1 cellular context compared by ENCODE assay signal in the genomic region with DNA sequence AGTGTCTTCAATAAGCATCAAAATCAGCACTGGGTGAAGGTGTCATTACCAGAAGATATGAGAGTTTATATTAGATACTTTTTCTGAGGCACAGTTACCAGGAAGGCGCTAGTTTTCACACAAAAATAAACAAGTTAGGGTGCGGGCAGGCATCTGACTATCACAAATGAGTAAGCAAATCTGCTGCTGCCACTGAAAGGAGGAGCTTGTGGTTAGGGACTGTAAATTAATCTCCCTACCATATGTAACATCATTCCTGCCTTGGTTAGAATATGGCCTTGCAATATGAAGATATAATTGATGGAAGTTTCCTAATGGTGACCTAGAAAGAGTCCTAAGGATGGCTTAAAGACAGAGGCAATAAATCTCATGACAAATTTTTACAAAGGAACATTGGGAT.
TF ChIP-seq lines count a peak whose summit lies in the region.

No MANE protein-coding gene starts in this region.

TF ChIP-seq in GM12878, 131 proteins besides CTCF, POLR2A, EP300 and RAD21:
- TF ChIP-seq, protein P1, sequence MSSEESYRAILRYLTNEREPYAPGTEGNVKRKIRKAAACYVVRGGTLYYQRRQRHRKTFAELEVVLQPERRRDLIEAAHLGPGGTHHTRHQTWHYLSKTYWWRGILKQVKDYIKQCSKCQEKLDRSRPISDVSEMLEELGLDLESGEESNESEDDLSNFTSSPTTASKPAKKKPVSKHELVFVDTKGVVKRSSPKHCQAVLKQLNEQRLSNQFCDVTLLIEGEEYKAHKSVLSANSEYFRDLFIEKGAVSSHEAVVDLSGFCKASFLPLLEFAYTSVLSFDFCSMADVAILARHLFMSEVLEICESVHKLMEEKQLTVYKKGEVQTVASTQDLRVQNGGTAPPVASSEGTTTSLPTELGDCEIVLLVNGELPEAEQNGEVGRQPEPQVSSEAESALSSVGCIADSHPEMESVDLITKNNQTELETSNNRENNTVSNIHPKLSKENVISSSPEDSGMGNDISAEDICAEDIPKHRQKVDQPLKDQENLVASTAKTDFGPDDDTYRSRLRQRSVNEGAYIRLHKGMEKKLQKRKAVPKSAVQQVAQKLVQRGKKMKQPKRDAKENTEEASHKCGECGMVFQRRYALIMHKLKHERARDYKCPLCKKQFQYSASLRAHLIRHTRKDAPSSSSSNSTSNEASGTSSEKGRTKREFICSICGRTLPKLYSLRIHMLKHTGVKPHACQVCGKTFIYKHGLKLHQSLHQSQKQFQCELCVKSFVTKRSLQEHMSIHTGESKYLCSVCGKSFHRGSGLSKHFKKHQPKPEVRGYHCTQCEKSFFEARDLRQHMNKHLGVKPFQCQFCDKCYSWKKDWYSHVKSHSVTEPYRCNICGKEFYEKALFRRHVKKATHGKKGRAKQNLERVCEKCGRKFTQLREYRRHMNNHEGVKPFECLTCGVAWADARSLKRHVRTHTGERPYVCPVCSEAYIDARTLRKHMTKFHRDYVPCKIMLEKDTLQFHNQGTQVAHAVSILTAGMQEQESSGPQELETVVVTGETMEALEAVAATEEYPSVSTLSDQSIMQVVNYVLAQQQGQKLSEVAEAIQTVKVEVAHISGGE (CRISPR knock-in tag; IDR thresholded peaks at IDR 0.05) = no peak
- TF ChIP-seq, protein P2, sequence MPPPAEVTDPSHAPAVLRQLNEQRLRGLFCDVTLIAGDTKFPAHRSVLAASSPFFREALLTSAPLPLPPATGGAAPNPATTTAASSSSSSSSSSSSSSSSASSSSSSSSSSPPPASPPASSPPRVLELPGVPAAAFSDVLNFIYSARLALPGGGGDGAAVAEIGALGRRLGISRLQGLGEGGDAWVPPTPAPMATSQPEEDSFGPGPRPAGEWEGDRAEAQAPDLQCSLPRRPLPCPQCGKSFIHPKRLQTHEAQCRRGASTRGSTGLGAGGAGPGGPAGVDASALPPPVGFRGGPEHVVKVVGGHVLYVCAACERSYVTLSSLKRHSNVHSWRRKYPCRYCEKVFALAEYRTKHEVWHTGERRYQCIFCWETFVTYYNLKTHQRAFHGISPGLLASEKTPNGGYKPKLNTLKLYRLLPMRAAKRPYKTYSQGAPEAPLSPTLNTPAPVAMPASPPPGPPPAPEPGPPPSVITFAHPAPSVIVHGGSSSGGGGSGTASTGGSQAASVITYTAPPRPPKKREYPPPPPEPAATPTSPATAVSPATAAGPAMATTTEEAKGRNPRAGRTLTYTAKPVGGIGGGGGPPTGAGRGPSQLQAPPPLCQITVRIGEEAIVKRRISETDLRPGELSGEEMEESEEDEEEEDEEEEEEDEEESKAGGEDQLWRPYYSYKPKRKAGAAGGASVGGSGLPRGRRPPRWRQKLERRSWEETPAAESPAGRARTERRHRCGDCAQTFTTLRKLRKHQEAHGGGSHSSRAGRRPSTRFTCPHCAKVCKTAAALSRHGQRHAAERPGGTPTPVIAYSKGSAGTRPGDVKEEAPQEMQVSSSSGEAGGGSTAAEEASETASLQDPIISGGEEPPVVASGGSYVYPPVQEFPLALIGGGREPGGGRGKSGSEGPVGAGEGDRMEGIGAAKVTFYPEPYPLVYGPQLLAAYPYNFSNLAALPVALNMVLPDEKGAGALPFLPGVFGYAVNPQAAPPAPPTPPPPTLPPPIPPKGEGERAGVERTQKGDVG (CRISPR knock-in tag; IDR thresholded peaks at IDR 0.05) = no peak
- TF ChIP-seq CEBPB (IDR thresholded peaks at IDR 0.05; ENCODE audit: borderline replicate concordance in 1 of 2, low read depth in 2 of 2, low read length in 2 of 2) = no peak
- no peak for TF ChIP-seq ETV6 (conservative IDR thresholded peaks at IDR 0.05 in 1 of 2, IDR thresholded peaks at IDR 0.05 in 1 of 2; ENCODE audit: borderline replicate concordance in 1 of 2, low read depth in 1 of 2)
- TF ChIP-seq, protein P3, sequence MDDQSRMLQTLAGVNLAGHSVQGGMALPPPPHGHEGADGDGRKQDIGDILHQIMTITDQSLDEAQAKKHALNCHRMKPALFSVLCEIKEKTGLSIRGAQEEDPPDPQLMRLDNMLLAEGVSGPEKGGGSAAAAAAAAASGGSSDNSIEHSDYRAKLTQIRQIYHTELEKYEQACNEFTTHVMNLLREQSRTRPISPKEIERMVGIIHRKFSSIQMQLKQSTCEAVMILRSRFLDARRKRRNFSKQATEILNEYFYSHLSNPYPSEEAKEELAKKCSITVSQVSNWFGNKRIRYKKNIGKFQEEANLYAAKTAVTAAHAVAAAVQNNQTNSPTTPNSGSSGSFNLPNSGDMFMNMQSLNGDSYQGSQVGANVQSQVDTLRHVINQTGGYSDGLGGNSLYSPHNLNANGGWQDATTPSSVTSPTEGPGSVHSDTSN (IDR thresholded peaks at IDR 0.05; ENCODE audit: insufficient replicate concordance, low read depth, low read length) = no peak
- no peak for TF ChIP-seq FOS (IDR thresholded peaks at IDR 0.05; ENCODE audit: borderline replicate concordance, extremely low read depth, insufficient read length)
- no peak for TF ChIP-seq EED (IDR thresholded peaks at IDR 0.05; ENCODE audit: low read depth)
- TF ChIP-seq, protein P4, sequence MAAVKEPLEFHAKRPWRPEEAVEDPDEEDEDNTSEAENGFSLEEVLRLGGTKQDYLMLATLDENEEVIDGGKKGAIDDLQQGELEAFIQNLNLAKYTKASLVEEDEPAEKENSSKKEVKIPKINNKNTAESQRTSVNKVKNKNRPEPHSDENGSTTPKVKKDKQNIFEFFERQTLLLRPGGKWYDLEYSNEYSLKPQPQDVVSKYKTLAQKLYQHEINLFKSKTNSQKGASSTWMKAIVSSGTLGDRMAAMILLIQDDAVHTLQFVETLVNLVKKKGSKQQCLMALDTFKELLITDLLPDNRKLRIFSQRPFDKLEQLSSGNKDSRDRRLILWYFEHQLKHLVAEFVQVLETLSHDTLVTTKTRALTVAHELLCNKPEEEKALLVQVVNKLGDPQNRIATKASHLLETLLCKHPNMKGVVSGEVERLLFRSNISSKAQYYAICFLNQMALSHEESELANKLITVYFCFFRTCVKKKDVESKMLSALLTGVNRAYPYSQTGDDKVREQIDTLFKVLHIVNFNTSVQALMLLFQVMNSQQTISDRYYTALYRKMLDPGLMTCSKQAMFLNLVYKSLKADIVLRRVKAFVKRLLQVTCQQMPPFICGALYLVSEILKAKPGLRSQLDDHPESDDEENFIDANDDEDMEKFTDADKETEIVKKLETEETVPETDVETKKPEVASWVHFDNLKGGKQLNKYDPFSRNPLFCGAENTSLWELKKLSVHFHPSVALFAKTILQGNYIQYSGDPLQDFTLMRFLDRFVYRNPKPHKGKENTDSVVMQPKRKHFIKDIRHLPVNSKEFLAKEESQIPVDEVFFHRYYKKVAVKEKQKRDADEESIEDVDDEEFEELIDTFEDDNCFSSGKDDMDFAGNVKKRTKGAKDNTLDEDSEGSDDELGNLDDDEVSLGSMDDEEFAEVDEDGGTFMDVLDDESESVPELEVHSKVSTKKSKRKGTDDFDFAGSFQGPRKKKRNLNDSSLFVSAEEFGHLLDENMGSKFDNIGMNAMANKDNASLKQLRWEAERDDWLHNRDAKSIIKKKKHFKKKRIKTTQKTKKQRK (IDR thresholded peaks at IDR 0.05; ENCODE audit: low read depth, low read length) = no peak
- no peak for TF ChIP-seq NRF1 (conservative IDR thresholded peaks at IDR 0.05; ENCODE audit: low read depth, low read length)
- no peak for TF ChIP-seq SMAD1 (IDR thresholded peaks at IDR 0.05; ENCODE audit: low read depth, partially characterized antibody)
- TF ChIP-seq TCF3 (IDR thresholded peaks at IDR 0.05; ENCODE audit: borderline replicate concordance, insufficient read depth, low read depth, low read length) = no peak
- TF ChIP-seq NR2C1 (IDR thresholded peaks at IDR 0.05) = no peak
- TF ChIP-seq, protein P5, sequence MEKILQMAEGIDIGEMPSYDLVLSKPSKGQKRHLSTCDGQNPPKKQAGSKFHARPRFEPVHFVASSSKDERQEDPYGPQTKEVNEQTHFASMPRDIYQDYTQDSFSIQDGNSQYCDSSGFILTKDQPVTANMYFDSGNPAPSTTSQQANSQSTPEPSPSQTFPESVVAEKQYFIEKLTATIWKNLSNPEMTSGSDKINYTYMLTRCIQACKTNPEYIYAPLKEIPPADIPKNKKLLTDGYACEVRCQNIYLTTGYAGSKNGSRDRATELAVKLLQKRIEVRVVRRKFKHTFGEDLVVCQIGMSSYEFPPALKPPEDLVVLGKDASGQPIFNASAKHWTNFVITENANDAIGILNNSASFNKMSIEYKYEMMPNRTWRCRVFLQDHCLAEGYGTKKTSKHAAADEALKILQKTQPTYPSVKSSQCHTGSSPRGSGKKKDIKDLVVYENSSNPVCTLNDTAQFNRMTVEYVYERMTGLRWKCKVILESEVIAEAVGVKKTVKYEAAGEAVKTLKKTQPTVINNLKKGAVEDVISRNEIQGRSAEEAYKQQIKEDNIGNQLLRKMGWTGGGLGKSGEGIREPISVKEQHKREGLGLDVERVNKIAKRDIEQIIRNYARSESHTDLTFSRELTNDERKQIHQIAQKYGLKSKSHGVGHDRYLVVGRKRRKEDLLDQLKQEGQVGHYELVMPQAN (conservative IDR thresholded peaks at IDR 0.05) = no peak
- TF ChIP-seq RB1 (IDR thresholded peaks at IDR 0.05; ENCODE audit: borderline replicate concordance) = no peak
- TF ChIP-seq WRNIP1 (IDR thresholded peaks at IDR 0.05; ENCODE audit: borderline replicate concordance, low read depth, low read length) = no peak
- no peak for TF ChIP-seq POU2F2 (IDR thresholded peaks at IDR 0.05; ENCODE audit: borderline replicate concordance, low read depth, low read length)
- TF ChIP-seq SP1 (IDR thresholded peaks at IDR 0.05; ENCODE audit: low read depth, low read length) = no peak
- no peak for TF ChIP-seq CHD2 (IDR thresholded peaks at IDR 0.05; ENCODE audit: borderline replicate concordance, low read depth, low read length)
- TF ChIP-seq CREB1 (IDR thresholded peaks at IDR 0.05; ENCODE audit: low read depth) = no peak
